ENCODE assay signal across 13 cellular contexts in genomic region chr22:17888855-17889254, GRCh38.
A peak's percentile ranks its signal among the peaks of the same experiment; 100 is the strongest.
DNase-seq lines count a peak whose midpoint lies in the region; ATAC-seq, FAIRE-seq and TF ChIP-seq lines count a peak whose summit lies in the region.
"Had no signal": no experiment of that assay in that cellular context is flagged by ENCODE, and none has a peak within 500 bp of the region (broad histone marks: within the 10 kb centered on the region; RNA-seq: fewer than 3 reads in every experiment).

No MANE protein-coding gene starts in this region.

- H3K9ac ChIP-seq in K562 (ENCODE audit: insufficient read depth in 1 of 2, low read depth in 2 of 2, low read length in 2 of 2), result no peak overlapping the region

- H3K27me3 ChIP-seq in K562 (ENCODE audit: control insufficient read depth in 2 of 2, insufficient read depth in 2 of 2, low read length in 2 of 2) (no peaks in the 10 kb centered on the region), gastrocnemius medialis (no peaks in the 10 kb centered on the region), upper lobe of right lung (no peaks in the 10 kb centered on the region)

- in situ Hi-C loops in K562 (cut with MboI) (no loop called here), gastrocnemius medialis (cut with MboI; ENCODE audit: low sequenced_read_pairs in 4 of 4) (no loop called here), ACHN (cut with HindIII; ENCODE audit: low pct_ligation_motif_present, low pct_unique_long_range_greater_than_20kb, low sequenced_read_pairs) (no loop called here)

- intact Hi-C loops in K562 (cut with micrococcal nuclease), result loop anchor here (1.0 to 5.0 kb wide), 2 partner anchors 133 to 187 kb away; partner anchors contain the start of gene MICAL3
- intact Hi-C loops in gastrocnemius medialis (cut with DNase I; ENCODE audit: low total_unique reads), result no loop called here
- intact Hi-C loops in upper lobe of right lung (cut with DNase I), result no loop called here

- H3K79me2 ChIP-seq in K562 (ENCODE audit: control insufficient read depth, insufficient read depth, low read length), result no peaks in the 10 kb centered on the region

- H3K9me1 ChIP-seq in K562 (ENCODE audit: control insufficient read depth, insufficient read depth, low read length), result no peaks in the 10 kb centered on the region

- TF ChIP-seq POLR2A in K562 (conservative IDR thresholded peaks at IDR 0.05) (no peak), gastrocnemius medialis (IDR thresholded peaks at IDR 0.05) (no peak)

- peak; percentile 58 to 88 for TF ChIP-seq RAD21 in K562 (CRISPR knock-in tag; conservative IDR thresholded peaks at IDR 0.05 in 1 of 2, IDR thresholded peaks at IDR 0.05 in 1 of 2)

- H3K27ac ChIP-seq in K562 (ENCODE audit: extremely low read depth, low read depth, low read length) (no peak overlapping the region), gastrocnemius medialis (peak overlapping the region; percentile 90 to 95 (median 94)), upper lobe of right lung (no peak overlapping the region)
- H3K27ac ChIP-seq: lower lobe of right lung had no signal

- CTCF ChIA-PET in K562 (lab: Yijun Ruan, JAX; ENCODE audit: low intra/inter-chr PET ratio), result interaction anchor here (1.2 to 2.9 kb wide), 2 partner anchors 136 to 187 kb away, joined by 3 to 19 read pairs; no protein-coding TSS in a partner anchor

- H3K36me3 ChIP-seq in K562 (ENCODE audit: control insufficient read depth, insufficient read depth, low read length) (peaks cover 64% of the 10 kb centered on the region), gastrocnemius medialis (peaks cover 0 to 7% of the 10 kb centered on the region in 2 donors), upper lobe of right lung (peaks cover 23% of the 10 kb centered on the region)

- WGBS in K562 (ENCODE audit: insufficient coverage, low coverage, missing lambda C conversion rate), result 21% methylated on average over 7 of the region's 7 CpGs

- H3K4me3 ChIP-seq in K562 (no peak overlapping the region), gastrocnemius medialis (no peak overlapping the region), upper lobe of right lung (no peak overlapping the region)
- H3K4me3 ChIP-seq: lower lobe of right lung had no signal

- no peaks in the 10 kb centered on the region for H4K20me1 ChIP-seq in K562 (replicated peaks; ENCODE audit: control insufficient read depth, insufficient read depth, low read length)

- BruUV-seq in K562 (replicated peaks; lab: Mats Ljungman, UMichigan), result no TSS peak

- TF ChIP-seq CTCF in K562 (IDR thresholded peaks at IDR 0.05 in 2 of 3, conservative IDR thresholded peaks at IDR 0.05 in 1 of 3; ENCODE audit: insufficient read depth in 2 of 3, low read depth in 1 of 3, low read length in 3 of 3) (peak; percentile 86 to 92 (median 87)), gastrocnemius medialis (IDR thresholded peaks at IDR 0.05 in 4 of 5, conservative IDR thresholded peaks at IDR 0.05 in 1 of 5) (peak in 3 of 5 experiments; percentile 35 to 47 (median 42)), upper lobe of right lung (IDR thresholded peaks at IDR 0.05) (no peak)

- ATAC-seq in K562 (peak; percentile 98), gastrocnemius medialis (no peak), HG03520 (IDR thresholded peaks at IDR 0.05; ENCODE audit: unreplicated experiment) (no peak), upper lobe of right lung (no peak), GM21381 (IDR thresholded peaks at IDR 0.05; ENCODE audit: unreplicated experiment) (no peak)
- ATAC-seq: lower lobe of right lung, T-cell had no signal

- POLR2A ChIA-PET in K562 (lab: Yijun Ruan, JAX), result interaction anchor here (0.6 to 1.4 kb wide), 8 partner anchors 13 to 330 kb away, joined by 3 to 5 read pairs (median 3); no protein-coding TSS in a partner anchor

- no peaks in the 10 kb centered on the region for H3K9me3 ChIP-seq in K562 (replicated peaks; ENCODE audit: control insufficient read depth, insufficient read depth, low read depth, low read length)
- no peaks in the 10 kb centered on the region for H3K9me3 ChIP-seq in gastrocnemius medialis
- no peaks in the 10 kb centered on the region for H3K9me3 ChIP-seq in upper lobe of right lung
- H3K9me3 ChIP-seq: lower lobe of right lung had no signal

- H3K4me1 ChIP-seq in K562 (replicated peaks in 1 of 2; ENCODE audit: control insufficient read depth in 2 of 2, insufficient read depth in 2 of 2, low read length in 2 of 2) (peaks cover 0 to 3% of the 10 kb centered on the region in 2 experiments; a peak in 1 of 5 replicates), gastrocnemius medialis (peaks cover 48 to 53% of the 10 kb centered on the region in 2 donors), upper lobe of right lung (no peaks in the 10 kb centered on the region)
- H3K4me1 ChIP-seq: lower lobe of right lung had no signal

- TF ChIP-seq EP300 in K562 (IDR thresholded peaks at IDR 0.05; ENCODE audit: low read length), result no peak

- H2AFZ ChIP-seq in K562 (ENCODE audit: low read depth, low read length), result no peak overlapping the region

- FAIRE-seq in K562 (lab: Jason Lieb, UNC), result peak; percentile 91
- FAIRE-seq: colon had no signal

- no peak overlapping the region for H3K4me2 ChIP-seq in K562 (ENCODE audit: insufficient read depth, low read length)

- DNase-seq in GM19240 (ENCODE audit: insufficient read length, low spot score), result peak; percentile 23
- DNase-seq in K562 (ENCODE audit: extremely low read depth in 1 of 4, low spot score in 3 of 4), result peak; percentile 62 to 81 (median 74)
- peak; percentile 9 for DNase-seq in glomerular endothelial cell (ENCODE audit: extremely low read depth, low read depth, low spot score)
- DNase-seq in gastrocnemius medialis, result peak in 1 of 2 donors; percentile 43
- DNase-seq in upper lobe of right lung, result no peak
- DNase-seq in ACHN, result no peak
- DNase-seq: activated CD4-positive, alpha-beta T cell treated with anti-CD3 and anti-CD28 coated beads for 48 hours; COR-L47; lower lobe of right lung had no signal

TF ChIP-seq in K562, 482 proteins besides CTCF, POLR2A, EP300 and RAD21 (continues in another document):
- no peak for TF ChIP-seq NFIC (IDR thresholded peaks at IDR 0.05)
- TF ChIP-seq SMC3 (conservative IDR thresholded peaks at IDR 0.05; ENCODE audit: insufficient read depth, low read depth, low read length), result peak; percentile 73
- TF ChIP-seq PCBP2 (IDR thresholded peaks at IDR 0.05; ENCODE audit: low read depth, low read length, poor library complexity, severe bottlenecking), result no peak
- no peak for TF ChIP-seq CC2D1A (IDR thresholded peaks at IDR 0.05)
- no peak for TF ChIP-seq NFATC3 (IDR thresholded peaks at IDR 0.05)
- TF ChIP-seq ZMIZ1 (IDR thresholded peaks at IDR 0.05; ENCODE audit: low read depth in 2 of 2, low read length in 2 of 2), result peak in 1 of 2 experiments; percentile 20; a peak in 1 of 4 replicates
- TF ChIP-seq, protein P1, sequence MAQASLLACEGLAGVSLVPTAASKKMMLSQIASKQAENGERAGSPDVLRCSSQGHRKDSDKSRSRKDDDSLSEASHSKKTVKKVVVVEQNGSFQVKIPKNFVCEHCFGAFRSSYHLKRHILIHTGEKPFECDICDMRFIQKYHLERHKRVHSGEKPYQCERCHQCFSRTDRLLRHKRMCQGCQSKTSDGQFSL (CRISPR knock-in tag; IDR thresholded peaks at IDR 0.05), result peak; percentile 29; the same call in 1 of the 2 replicates
- TF ChIP-seq, protein P1 (tag; IDR thresholded peaks at IDR 0.05), result 0 out of 4 replicates have a peak, but pooled peaks of 1 of the 2 experiments have one; percentile 35
- peak; percentile 27; the same call in 1 of the 2 replicates for TF ChIP-seq DEAF1 (CRISPR knock-in tag; IDR thresholded peaks at IDR 0.05)
- TF ChIP-seq MEIS2 (IDR thresholded peaks at IDR 0.05; ENCODE audit: partially characterized antibody), result peak; percentile 53
- TF ChIP-seq CTBP1 (IDR thresholded peaks at IDR 0.05; ENCODE audit: borderline replicate concordance), result peak; percentile 77; the same call in 1 of the 2 replicates

Comparison
In these comparisons a context has a peak if more than half of its experiments do, and no peak if none do; other contexts are left out.
1. DNase-seq: peak in GM19240 (single experiment), K562 (4 of 4) and glomerular endothelial cell (single experiment); none in upper lobe of right lung (single experiment) and ACHN (single experiment).
2. H3K27ac ChIP-seq: peak in gastrocnemius medialis (4 of 4); none in K562 (single experiment) and upper lobe of right lung (single experiment).